Comparison of ENCODE assay signal across 32 cellular contexts in the genomic region with DNA sequence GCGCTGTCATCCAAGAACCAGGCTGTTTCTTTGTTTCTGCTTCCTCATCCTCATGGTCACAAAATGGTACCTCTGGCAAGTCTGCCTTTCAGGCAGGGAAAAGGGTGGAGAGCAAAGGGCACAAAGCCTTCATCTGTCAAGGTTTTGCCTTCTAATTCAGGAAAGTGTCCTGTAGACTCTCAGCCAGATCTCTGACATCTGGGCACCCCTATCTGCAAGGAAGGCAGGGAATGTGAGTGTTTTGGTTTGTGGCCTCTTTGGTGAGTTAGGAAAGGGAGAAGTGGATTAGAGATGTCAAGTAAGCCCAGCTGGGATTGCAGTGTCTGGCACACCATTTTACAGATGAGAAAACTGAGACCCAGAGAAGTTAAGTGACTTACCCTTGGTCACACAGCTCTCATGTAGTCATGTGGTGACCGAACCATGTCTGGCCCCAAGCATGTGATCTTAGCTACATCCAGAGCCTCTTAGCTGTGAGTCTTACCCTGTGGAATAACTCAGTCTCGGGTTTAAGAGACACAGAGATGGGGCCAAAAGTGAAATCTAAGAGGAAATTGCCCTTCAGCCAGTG.
"Had no signal": no experiment of that assay in that cellular context is flagged by ENCODE, and none has a peak within 500 bp of the region (broad histone marks: within the 10 kb centered on the region; RNA-seq: fewer than 3 reads in every experiment).

No MANE protein-coding gene starts in this region.

- H3K27ac ChIP-seq: ascending aorta, breast epithelium, cardiac muscle cell, epithelial cell of prostate, WERI-Rb-1 had no signal

- ATAC-seq: activated CD4-positive, CD25-positive, alpha-beta regulatory T cell treated with anti-CD3 and anti-CD28 coated beads, Interleukin-2, amount 50 U/mL, for 24 hours; activated naive CD4-positive, alpha-beta T cell treated with anti-CD3 and anti-CD28 coated beads, Interleukin-2, amount 50 U/mL, for 72 hours; activated T-cell treated with anti-CD3 and anti-CD28 coated beads, Interleukin-2, amount 50 U/mL, for 72 hours; effector memory CD8-positive, alpha-beta T cell; T-helper 17 cell had no signal

- H3K4me3 Mint-ChIP-seq: activated B cell treated with CpG ODN at 0.5 μM for 24 hours; activated CD4-positive, alpha-beta memory T cell treated with anti-CD3 and anti-CD28 coated beads, Interleukin-2, amount 10 ng/mL, durations not matched to agents 7 days and 5 days; activated CD4-positive, alpha-beta T cell treated with anti-CD3 and anti-CD28 coated beads, Interleukin-2, amount 10 ng/mL, durations not matched to agents 24 days and 14 days; activated naive CD4-positive, alpha-beta T cell treated with anti-CD3 and anti-CD28 coated beads, Interleukin-2, amount 10 ng/mL, durations not matched to agents 7 days and 5 days; activated naive CD8-positive, alpha-beta T cell treated with anti-CD3 and anti-CD28 coated beads, Interleukin-2, amount 10 ng/mL, durations not matched to agents 7 days and 5 days; activated T-cell treated with anti-CD3 and anti-CD28 coated beads, Interleukin-2, amount 50 U/mL, for 24 hours; activated T-cell treated with anti-CD3 and anti-CD28 coated beads, Interleukin-2, amount 50 U/mL, for 72 hours; brain; central memory CD8-positive, alpha-beta T cell; effector memory CD8-positive, alpha-beta T cell; T-helper 2 cell treated with Interferon-gamma antibody and Interleukin-4, amounts not matched to agents 5 μg/mL and 100 μg/mL, for 36 hours had no signal

- H3K27ac Mint-ChIP-seq: activated B cell treated with CpG ODN at 0.5 μM for 24 hours; activated CD4-positive, alpha-beta memory T cell treated with anti-CD3 and anti-CD28 coated beads, Interleukin-2, amount 10 ng/mL, durations not matched to agents 7 days and 5 days; activated CD4-positive, alpha-beta T cell treated with anti-CD3 and anti-CD28 coated beads, Interleukin-2, amount 10 ng/mL, durations not matched to agents 24 days and 14 days; activated naive CD4-positive, alpha-beta T cell treated with anti-CD3 and anti-CD28 coated beads, Interleukin-2, amount 10 ng/mL, durations not matched to agents 7 days and 5 days; activated naive CD4-positive, alpha-beta T cell treated with anti-CD3 and anti-CD28 coated beads, Interleukin-2, amount 50 U/mL, for 72 hours; activated naive CD8-positive, alpha-beta T cell treated with anti-CD3 and anti-CD28 coated beads, Interleukin-2, amount 10 ng/mL, durations not matched to agents 7 days and 5 days; activated T-cell treated with anti-CD3 and anti-CD28 coated beads, Interleukin-2, amount 50 U/mL, for 24 hours; activated T-cell treated with anti-CD3 and anti-CD28 coated beads, Interleukin-2, amount 50 U/mL, for 72 hours; brain; effector memory CD8-positive, alpha-beta T cell; T-helper 17 cell; T-helper 2 cell treated with Interferon-gamma antibody and Interleukin-4, amounts not matched to agents 5 μg/mL and 100 μg/mL, for 36 hours had no signal

- FAIRE-seq: frontal cortex had no signal

- H3K9me3 Mint-ChIP-seq: activated B cell treated with CpG ODN at 0.5 μM for 24 hours; activated CD4-positive, alpha-beta memory T cell treated with anti-CD3 and anti-CD28 coated beads, Interleukin-2, amount 10 ng/mL, durations not matched to agents 7 days and 5 days; activated CD4-positive, alpha-beta T cell treated with anti-CD3 and anti-CD28 coated beads, Interleukin-2, amount 10 ng/mL, durations not matched to agents 24 days and 14 days; activated naive CD4-positive, alpha-beta T cell treated with anti-CD3 and anti-CD28 coated beads, Interleukin-2, amount 10 ng/mL, durations not matched to agents 7 days and 5 days; activated naive CD4-positive, alpha-beta T cell treated with anti-CD3 and anti-CD28 coated beads, Interleukin-2, amount 50 U/mL, for 72 hours; activated naive CD8-positive, alpha-beta T cell treated with anti-CD3 and anti-CD28 coated beads, Interleukin-2, amount 10 ng/mL, durations not matched to agents 7 days and 5 days; activated T-cell treated with anti-CD3 and anti-CD28 coated beads, Interleukin-2, amount 50 U/mL, for 24 hours; activated T-cell treated with anti-CD3 and anti-CD28 coated beads, Interleukin-2, amount 50 U/mL, for 72 hours; brain; central memory CD8-positive, alpha-beta T cell; effector memory CD8-positive, alpha-beta T cell; T-helper 2 cell treated with Interferon-gamma antibody and Interleukin-4, amounts not matched to agents 5 μg/mL and 100 μg/mL, for 36 hours had no signal

- H3K4me1 Mint-ChIP-seq: activated CD4-positive, alpha-beta memory T cell treated with anti-CD3 and anti-CD28 coated beads, Interleukin-2, amount 10 ng/mL, durations not matched to agents 7 days and 5 days; activated naive CD4-positive, alpha-beta T cell treated with anti-CD3 and anti-CD28 coated beads, Interleukin-2, amount 10 ng/mL, durations not matched to agents 7 days and 5 days; activated naive CD8-positive, alpha-beta T cell treated with anti-CD3 and anti-CD28 coated beads, Interleukin-2, amount 10 ng/mL, durations not matched to agents 7 days and 5 days had no signal

- H3K4me3 ChIP-seq: ascending aorta, breast epithelium, cardiac muscle cell had no signal

- H3K27me3 Mint-ChIP-seq: activated B cell treated with CpG ODN at 0.5 μM for 24 hours; activated CD4-positive, alpha-beta memory T cell treated with anti-CD3 and anti-CD28 coated beads, Interleukin-2, amount 10 ng/mL, durations not matched to agents 7 days and 5 days; activated CD4-positive, alpha-beta T cell treated with anti-CD3 and anti-CD28 coated beads, Interleukin-2, amount 10 ng/mL, durations not matched to agents 24 days and 14 days; activated naive CD4-positive, alpha-beta T cell treated with anti-CD3 and anti-CD28 coated beads, Interleukin-2, amount 10 ng/mL, durations not matched to agents 7 days and 5 days; activated naive CD8-positive, alpha-beta T cell treated with anti-CD3 and anti-CD28 coated beads, Interleukin-2, amount 10 ng/mL, durations not matched to agents 7 days and 5 days; activated T-cell treated with anti-CD3 and anti-CD28 coated beads, Interleukin-2, amount 50 U/mL, for 24 hours; brain; central memory CD8-positive, alpha-beta T cell; effector memory CD8-positive, alpha-beta T cell; T-helper 17 cell had no signal

- DNase-seq: activated B cell treated with CpG ODN at 0.5 μM for 24 hours; activated CD4-positive, alpha-beta memory T cell treated with anti-CD3 and anti-CD28 coated beads, Interleukin-2, amount 10 ng/mL, durations not matched to agents 7 days and 5 days; activated CD4-positive, alpha-beta T cell treated with anti-CD3 and anti-CD28 coated beads, Interleukin-2, amount 10 ng/mL, durations not matched to agents 24 days and 14 days; activated CD4-positive, alpha-beta T cell treated with anti-CD3 and anti-CD28 coated beads, Interleukin-2, amount 50 U/mL, for 4 hours; activated CD8-positive, alpha-beta memory T cell treated with anti-CD3 and anti-CD28 coated beads, Interleukin-2, amount 50 U/mL, for 48 hours; activated gamma-delta T cell; activated naive CD4-positive, alpha-beta T cell; activated naive CD4-positive, alpha-beta T cell treated with anti-CD3 and anti-CD28 coated beads, Interleukin-2, amount 10 ng/mL, durations not matched to agents 7 days and 5 days; activated naive CD8-positive, alpha-beta T cell treated with anti-CD3 and anti-CD28 coated beads, Interleukin-2, amount 10 ng/mL, durations not matched to agents 7 days and 5 days; activated T-cell treated with anti-CD3 and anti-CD28 coated beads for 4 hours; activated T-cell treated with anti-CD3 and anti-CD28 coated beads, Interleukin-2, amount 50 U/mL, for 24 hours; activated T-cell treated with anti-CD3 and anti-CD28 coated beads, Interleukin-2, amount 50 U/mL, for 72 hours; cortex of kidney; dermis blood vessel endothelial cell; effector CD4-positive, alpha-beta T cell; effector memory CD8-positive, alpha-beta T cell; foreskin fibroblast; head of caudate nucleus; T-helper 1 cell; T-helper 17 cell; T1000; WERI-Rb-1 had no signal

- H3K27me3 ChIP-seq: ascending aorta, breast epithelium, cardiac muscle cell had no signal

- H3K36me3 ChIP-seq: breast epithelium, cardiac muscle cell, WERI-Rb-1 had no signal

- H3K4me1 ChIP-seq: breast epithelium had no signal

- H3K9me3 ChIP-seq: ascending aorta, breast epithelium had no signal
